Comparison of ENCODE assay signal across 30 cellular contexts in genomic region chr9:1513105-1513504, GRCh38.
"Had no signal": no experiment of that assay in that cellular context is flagged by ENCODE, and none has a peak within 500 bp of the region (broad histone marks: within the 10 kb centered on the region; RNA-seq: fewer than 3 reads in every experiment).

No MANE protein-coding gene starts in this region.

- H3K4me3 Mint-ChIP-seq: activated B cell treated with CpG ODN at 0.5 μM for 24 hours; activated CD4-positive, alpha-beta memory T cell treated with anti-CD3 and anti-CD28 coated beads for 36 hours; activated naive CD4-positive, alpha-beta T cell treated with anti-CD3 and anti-CD28 coated beads, Interleukin-2, amount 10 ng/mL, durations not matched to agents 7 days and 5 days; activated naive CD8-positive, alpha-beta T cell; activated naive CD8-positive, alpha-beta T cell treated with anti-CD3 and anti-CD28 coated beads, Interleukin-2, amount 50 U/mL, for 24 hours; activated T-cell treated with anti-CD3 and anti-CD28 coated beads, Interleukin-2, amount 50 U/mL, for 4 hours; activated T-helper 1 cell treated with anti-CD3 and anti-CD28 coated beads, Interleukin-12 subunit alpha, Interleukin-12 subunit beta, Interleukin-2, Interleukin-4 antibody, amounts not matched to agents 30 ng/mL and 10 ng/mL and 1 ng/mL, durations not matched to agents 14 hours and 24 hours and 36 hours; brain; T-helper 1 cell treated with Interleukin-12 subunit alpha and Interleukin-12 subunit beta and Interleukin-4 antibody, amounts not matched to agents 30 μg/mL and 1 μg/mL, for 36 hours; T-helper 2 cell treated with Interferon-gamma antibody and Interleukin-4, amounts not matched to agents 5 μg/mL and 100 μg/mL, for 36 hours had no signal

- H3K27me3 ChIP-seq: SJSA1 had no signal

- H3K4me3 ChIP-seq: SJSA1 had no signal

- H3K9me3 ChIP-seq: SJSA1, SK-N-SH had no signal

- H3K4me2 ChIP-seq: KMS-11, SK-N-SH had no signal

- H3K27ac ChIP-seq: KMS-11, SJSA1 had no signal

- ATAC-seq: activated naive CD8-positive, alpha-beta T cell treated with anti-CD3 and anti-CD28 coated beads, Interleukin-2, amount 50 U/mL, for 24 hours; activated T-cell treated with anti-CD3 and anti-CD28 coated beads, Interleukin-2, amount 50 U/mL, for 4 hours; Panc1 had no signal

- FAIRE-seq: TTC549 had no signal

- H3K36me3 ChIP-seq: SJSA1 had no signal

- H3K27ac Mint-ChIP-seq: activated B cell treated with CpG ODN at 0.5 μM for 24 hours; activated CD4-positive, alpha-beta memory T cell treated with anti-CD3 and anti-CD28 coated beads for 36 hours; activated naive CD4-positive, alpha-beta T cell treated with anti-CD3 and anti-CD28 coated beads, Interleukin-2, amount 10 ng/mL, durations not matched to agents 7 days and 5 days; activated naive CD8-positive, alpha-beta T cell; activated naive CD8-positive, alpha-beta T cell treated with anti-CD3 and anti-CD28 coated beads, Interleukin-2, amount 50 U/mL, for 24 hours; activated T-helper 1 cell treated with anti-CD3 and anti-CD28 coated beads, Interleukin-12 subunit alpha, Interleukin-12 subunit beta, Interleukin-2, Interleukin-4 antibody, amounts not matched to agents 30 ng/mL and 10 ng/mL and 1 ng/mL, durations not matched to agents 14 hours and 24 hours and 36 hours; brain; T-helper 1 cell treated with Interleukin-12 subunit alpha and Interleukin-12 subunit beta and Interleukin-4 antibody, amounts not matched to agents 30 μg/mL and 1 μg/mL, for 36 hours; T-helper 2 cell treated with Interferon-gamma antibody and Interleukin-4, amounts not matched to agents 5 μg/mL and 100 μg/mL, for 36 hours had no signal

- H3K4me1 ChIP-seq: SJSA1 had no signal

- DNase-seq: activated B cell treated with CpG ODN at 0.5 μM for 24 hours; activated CD4-positive, alpha-beta memory T cell treated with anti-CD3 and anti-CD28 coated beads for 36 hours; activated CD4-positive, alpha-beta T cell treated with anti-CD3 and anti-CD28 coated beads for 4 hours; activated CD4-positive, alpha-beta T cell treated with anti-CD3 and anti-CD28 coated beads, Interleukin-2, amount 50 U/mL, for 1 hour; activated CD4-positive, CD25-positive, alpha-beta regulatory T cell treated with anti-CD3 and anti-CD28 coated beads, Interleukin-2, amount 50 U/mL, for 72 hours; activated CD8-positive, alpha-beta memory T cell treated with anti-CD3 and anti-CD28 coated beads, Interleukin-2, amount 50 U/mL, for 4 hours; activated effector memory CD4-positive, alpha-beta T cell treated with Interleukin-2 at 50 U/mL for 16 hours; activated naive CD4-positive, alpha-beta T cell treated with anti-CD3 and anti-CD28 coated beads, Interleukin-2, amount 10 ng/mL, durations not matched to agents 7 days and 5 days; activated naive CD8-positive, alpha-beta T cell treated with anti-CD3 and anti-CD28 coated beads, Interleukin-2, amount 50 U/mL, for 24 hours; activated T-cell treated with anti-CD3 and anti-CD28 coated beads for 4 hours; activated T-cell treated with anti-CD3 and anti-CD28 coated beads, Interleukin-2, amount 50 U/mL, for 4 hours; anterior cingulate cortex; central memory CD4-positive, alpha-beta T cell; NCI-H1092 treated with DMSO at 0.1 percent for 48 hours; NCI-H1417; NCI-H1930; NCI-H2081 treated with DMSO at 0.1 percent for 48 hours; NCI-H345; NCI-H524 treated with DMSO at 0.1 percent for 48 hours; SHP77 treated with DMSO at 0.1 percent for 48 hours; SK-N-SH had no signal

- H3K9me3 Mint-ChIP-seq: activated B cell treated with CpG ODN at 0.5 μM for 24 hours; activated CD4-positive, alpha-beta memory T cell treated with anti-CD3 and anti-CD28 coated beads for 36 hours; activated naive CD4-positive, alpha-beta T cell treated with anti-CD3 and anti-CD28 coated beads, Interleukin-2, amount 10 ng/mL, durations not matched to agents 7 days and 5 days; activated naive CD8-positive, alpha-beta T cell treated with anti-CD3 and anti-CD28 coated beads, Interleukin-2, amount 50 U/mL, for 24 hours; activated T-cell treated with anti-CD3 and anti-CD28 coated beads, Interleukin-2, amount 50 U/mL, for 4 hours; activated T-helper 1 cell treated with anti-CD3 and anti-CD28 coated beads, Interleukin-12 subunit alpha, Interleukin-12 subunit beta, Interleukin-2, Interleukin-4 antibody, amounts not matched to agents 30 ng/mL and 10 ng/mL and 1 ng/mL, durations not matched to agents 14 hours and 24 hours and 36 hours; T-helper 1 cell treated with Interleukin-12 subunit alpha and Interleukin-12 subunit beta and Interleukin-4 antibody, amounts not matched to agents 30 μg/mL and 1 μg/mL, for 36 hours; T-helper 2 cell treated with Interferon-gamma antibody and Interleukin-4, amounts not matched to agents 5 μg/mL and 100 μg/mL, for 36 hours had no signal

- H3K4me1 Mint-ChIP-seq: activated B cell treated with CpG ODN at 0.5 μM for 24 hours; activated naive CD8-positive, alpha-beta T cell treated with anti-CD3 and anti-CD28 coated beads, Interleukin-2, amount 50 U/mL, for 24 hours; brain had no signal

- H3K9ac ChIP-seq: KMS-11, SK-N-SH had no signal

- H3K36me3 Mint-ChIP-seq: activated CD4-positive, alpha-beta memory T cell treated with anti-CD3 and anti-CD28 coated beads for 36 hours; activated naive CD4-positive, alpha-beta T cell treated with anti-CD3 and anti-CD28 coated beads, Interleukin-2, amount 10 ng/mL, durations not matched to agents 7 days and 5 days; activated naive CD8-positive, alpha-beta T cell; brain had no signal

- H3K27me3 Mint-ChIP-seq: activated B cell treated with CpG ODN at 0.5 μM for 24 hours; activated naive CD4-positive, alpha-beta T cell treated with anti-CD3 and anti-CD28 coated beads, Interleukin-2, amount 10 ng/mL, durations not matched to agents 7 days and 5 days had no signal
